7 cellular contexts compared by ENCODE assay signal in the genomic region with DNA sequence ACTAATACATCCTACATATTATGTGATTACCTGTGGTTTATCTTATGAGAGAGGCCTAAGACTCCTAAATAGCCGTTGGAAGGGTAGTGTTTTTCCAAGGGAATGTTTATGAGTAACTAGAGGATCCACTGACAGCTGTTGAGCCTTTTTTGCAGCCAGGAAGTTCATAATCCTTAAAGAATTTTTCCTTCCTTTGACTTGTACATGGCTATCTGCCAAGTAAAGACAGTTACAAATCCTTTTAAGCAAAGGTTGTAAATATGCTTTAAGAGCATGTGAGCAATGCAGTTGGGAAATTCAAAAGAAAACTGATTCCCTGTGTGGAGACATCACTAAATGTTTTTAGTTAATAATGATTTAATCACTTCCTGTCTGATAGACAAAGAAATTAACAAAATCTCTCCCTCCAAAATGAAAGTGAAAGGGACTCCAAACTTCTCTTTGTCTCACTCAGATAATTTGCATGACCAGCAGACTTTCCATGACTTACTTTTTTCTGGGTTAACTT.
A peak's percentile ranks its signal among the peaks of the same experiment; 100 is the strongest.
DNase-seq lines count a peak whose midpoint lies in the region; ATAC-seq, FAIRE-seq and TF ChIP-seq lines count a peak whose summit lies in the region.

No MANE protein-coding gene starts in this region.

- H3K9me3 ChIP-seq in duodenal mucosa (ENCODE audit: control insufficient read depth in 1 of 2, low read length in 2 of 2) (no peaks in the 10 kb centered on the region), pancreas (no peaks in the 10 kb centered on the region)

- ATAC-seq in GM18499 (IDR thresholded peaks at IDR 0.05; ENCODE audit: insufficient read depth, unreplicated experiment) = peak; percentile 61
- peak in 3 of 4 donors; percentile 15 to 58 (median 39) for ATAC-seq in pancreas

- H3K27me3 ChIP-seq in duodenal mucosa (ENCODE audit: control insufficient read depth in 1 of 2, insufficient read depth in 2 of 2, low read length in 2 of 2) (no peaks in the 10 kb centered on the region), pancreas (no peaks in the 10 kb centered on the region)

- H3K36me3 ChIP-seq in duodenal mucosa (ENCODE audit: control insufficient read depth in 1 of 2, insufficient read depth in 2 of 2, low read length in 2 of 2) (no peaks in the 10 kb centered on the region), pancreas (no peaks in the 10 kb centered on the region)

- H3K4me1 Mint-ChIP-seq in HFFc6 (ENCODE audit: low read depth) = peaks cover 39% of the 10 kb centered on the region

- intact Hi-C loops in pancreas (cut with DNase I) = no loop called here
- intact Hi-C loops in posterior vena cava (cut with DNase I) = no loop called here

- FAIRE-seq in pancreas (lab: Jason Lieb, UNC) = peak; percentile 34

- peak overlapping the region; percentile 73 for H3K27ac Mint-ChIP-seq in HFFc6

- H3K9ac ChIP-seq in duodenal mucosa (ENCODE audit: low read depth in 1 of 2, low read length in 2 of 2) = no peak overlapping the region

- TF ChIP-seq CTCF in HFFc6 (IDR thresholded peaks at IDR 0.05) = no peak
- TF ChIP-seq CTCF in pancreas (IDR thresholded peaks at IDR 0.05) = no peak

- H3K27ac ChIP-seq in duodenal mucosa (ENCODE audit: low read depth, low read length) = no peak overlapping the region
- peak overlapping the region in 1 of 4 donors; percentile 5 for H3K27ac ChIP-seq in pancreas

- H3K4me3 Mint-ChIP-seq in HFFc6 = peak overlapping the region; percentile 71

- H3K4me1 ChIP-seq in duodenal mucosa (ENCODE audit: control insufficient read depth in 1 of 2, insufficient read depth in 2 of 2, low read length in 2 of 2) (peaks cover 0 to 6% of the 10 kb centered on the region in 2 donors), pancreas (no peaks in the 10 kb centered on the region)

- H3K36me3 Mint-ChIP-seq in HFFc6 (ENCODE audit: low read depth) = no peaks in the 10 kb centered on the region

- 7 to 8% methylated on average over 1 of the region's 1 CpG for whole genome bisulfite sequencing in pancreas, 2 donors

- no peaks in the 10 kb centered on the region for H3K9me3 Mint-ChIP-seq in HFFc6

- no peaks in the 10 kb centered on the region for H3K27me3 Mint-ChIP-seq in HFFc6 (ENCODE audit: insufficient read depth)

- H3K4me3 ChIP-seq in duodenal mucosa (ENCODE audit: low read depth in 1 of 2, low read length in 2 of 2) (peak overlapping the region; percentile 41 to 44), pancreas (no peak overlapping the region)

- peak; percentile 88 for DNase-seq in HFFc6
- DNase-seq in NCI-H446 treated with DMSO at 0.1 percent for 48 hours (lab: John Stamatoyannopoulos, UW) = peak; percentile 64
- DNase-seq in pancreas = no peak
- no peak for DNase-seq in posterior vena cava (ENCODE audit: low spot score)
- no peak for DNase-seq in stimulated activated CD4-positive, alpha-beta T cell treated with anti-CD3 and anti-CD28 coated beads, Interleukin-15, amount 100 ng/mL, for 24 hours

Comparison
In these comparisons a context has a peak if more than half of its experiments do, and no peak if none do; other contexts are left out.
1. DNase-seq: peak in HFFc6 (single experiment) and NCI-H446 treated with DMSO at 0.1 percent for 48 hours (single experiment); none in pancreas (0 of 6), posterior vena cava (single experiment) and stimulated activated CD4-positive, alpha-beta T cell treated with anti-CD3 and anti-CD28 coated beads, Interleukin-15, amount 100 ng/mL, for 24 hours (single experiment).
2. H3K4me3 ChIP-seq: peak in duodenal mucosa (2 of 2); none in pancreas (0 of 4).